In genomic region chr12:96240251-96240650, GRCh38 we compare ENCODE assay signal across 13 cellular contexts. TPM values are rescaled to one million over a fixed set of nuclear protein-coding genes. Genes with fewer than 3 reads are reported as not detected.
DNase-seq lines count a peak whose midpoint lies in the region; ATAC-seq and TF ChIP-seq lines count a peak whose summit lies in the region.
"Had no signal": no experiment of that assay in that cellular context is flagged by ENCODE, and none has a peak within 500 bp of the region (broad histone marks: within the 10 kb centered on the region; RNA-seq: fewer than 3 reads in every experiment).

No MANE protein-coding gene starts in this region.

- no peak overlapping the region for H3K4me2 ChIP-seq in osteoblast (ENCODE audit: insufficient read depth, low read length)
- H3K4me2 ChIP-seq: BLaER1 treated with 17β-estradiol and CSF1 and Interleukin-3, amounts not matched to agents 10 nM and 100 nM had no signal

- in situ Hi-C loops in gastrocnemius medialis (cut with MboI; ENCODE audit: low sequenced_read_pairs in 4 of 4): no loop called here

- TF ChIP-seq CTCF in CD14-positive monocyte (IDR thresholded peaks at IDR 0.05) (no peak), esophagus muscularis mucosa (IDR thresholded peaks at IDR 0.05) (no peak), osteoblast (IDR thresholded peaks at IDR 0.05; ENCODE audit: extremely low read depth, low read depth, low read length) (no peak), gastrocnemius medialis (IDR thresholded peaks at IDR 0.05 in 4 of 5, conservative IDR thresholded peaks at IDR 0.05 in 1 of 5) (no peak)

- H3K36me3 Mint-ChIP-seq in CD14-positive monocyte: peaks cover 41 to 70% of the 10 kb centered on the region in 2 donors
- H3K36me3 Mint-ChIP-seq in IgD-negative memory B cell: no peaks in the 10 kb centered on the region

- no peaks in the 10 kb centered on the region for H3K27me3 ChIP-seq in esophagus muscularis mucosa
- no peaks in the 10 kb centered on the region for H3K27me3 ChIP-seq in osteoblast (ENCODE audit: insufficient read depth, low read length)
- peaks cover 9 to 15% (median 13%) of the 10 kb centered on the region in 3 donors for H3K27me3 ChIP-seq in gastrocnemius medialis
- H3K27me3 ChIP-seq: BLaER1 treated with 17β-estradiol and CSF1 and Interleukin-3, amounts not matched to agents 10 nM and 100 nM had no signal

- H3K4me1 Mint-ChIP-seq in CD14-positive monocyte (peaks cover 55% of the 10 kb centered on the region), IgD-negative memory B cell (peaks cover 6 to 34% (median 21%) of the 10 kb centered on the region in 3 donors)

- H3K9me3 ChIP-seq in esophagus muscularis mucosa (no peaks in the 10 kb centered on the region), osteoblast (ENCODE audit: low read depth, low read length) (no peaks in the 10 kb centered on the region), gastrocnemius medialis (no peaks in the 10 kb centered on the region)
- H3K9me3 ChIP-seq: BLaER1 treated with 17β-estradiol and CSF1 and Interleukin-3, amounts not matched to agents 10 nM and 100 nM had no signal

- no peaks in the 10 kb centered on the region for H3K9me3 Mint-ChIP-seq in CD14-positive monocyte
- no peaks in the 10 kb centered on the region for H3K9me3 Mint-ChIP-seq in IgD-negative memory B cell
- H3K9me3 Mint-ChIP-seq: activated T-helper 1 cell treated with anti-CD3 and anti-CD28 coated beads, Interleukin-12 subunit alpha, Interleukin-12 subunit beta, Interleukin-2, Interleukin-4 antibody, amounts not matched to agents 30 ng/mL and 10 ng/mL and 1 ng/mL, durations not matched to agents 14 hours and 24 hours and 36 hours had no signal

- H3K4me3 Mint-ChIP-seq in CD14-positive monocyte (no peak overlapping the region), IgD-negative memory B cell (no peak overlapping the region)
- H3K4me3 Mint-ChIP-seq: activated T-helper 1 cell treated with anti-CD3 and anti-CD28 coated beads, Interleukin-12 subunit alpha, Interleukin-12 subunit beta, Interleukin-2, Interleukin-4 antibody, amounts not matched to agents 30 ng/mL and 10 ng/mL and 1 ng/mL, durations not matched to agents 14 hours and 24 hours and 36 hours had no signal

- H3K4me1 ChIP-seq in esophagus muscularis mucosa (peaks cover 70 to 97% (median 80%) of the 10 kb centered on the region in 4 donors), osteoblast (ENCODE audit: insufficient read depth, low read length) (peaks cover 55% of the 10 kb centered on the region), gastrocnemius medialis (peaks cover 24 to 51% of the 10 kb centered on the region in 2 donors)

- WGBS in esophagus muscularis mucosa: 60% methylated on average over 3 of the region's 3 CpGs

- intact Hi-C loops in CD14-positive monocyte (cut with micrococcal nuclease): no loop called here
- intact Hi-C loops in esophagus muscularis mucosa (cut with DNase I): no loop called here
- intact Hi-C loops in gastrocnemius medialis (cut with DNase I; ENCODE audit: low total_unique reads): no loop called here

- H3K4me3 ChIP-seq in esophagus muscularis mucosa: no peak overlapping the region
- no peak overlapping the region for H3K4me3 ChIP-seq in osteoblast (ENCODE audit: insufficient read depth, low read length)
- no peak overlapping the region for H3K4me3 ChIP-seq in gastrocnemius medialis
- H3K4me3 ChIP-seq: BLaER1 treated with 17β-estradiol and CSF1 and Interleukin-3, amounts not matched to agents 10 nM and 100 nM had no signal

- peaks cover 78% of the 10 kb centered on the region for H3K79me2 ChIP-seq in osteoblast (ENCODE audit: insufficient read depth, low read length)

- H3K27ac Mint-ChIP-seq in CD14-positive monocyte (peak overlapping the region; percentile 38 to 89 (median 74)), IgD-negative memory B cell (peak overlapping the region; percentile 21 to 54 (median 45))

- H4K20me1 ChIP-seq in osteoblast (ENCODE audit: insufficient read depth, low read length): no peaks in the 10 kb centered on the region

- TF ChIP-seq POLR2A in esophagus muscularis mucosa (IDR thresholded peaks at IDR 0.05; ENCODE audit: low read depth) (no peak), gastrocnemius medialis (IDR thresholded peaks at IDR 0.05) (no peak)

- ATAC-seq in gastrocnemius medialis: no peak
- ATAC-seq in GM21737 (IDR thresholded peaks at IDR 0.05; ENCODE audit: unreplicated experiment): no peak
- no peak for ATAC-seq in GM18861 (IDR thresholded peaks at IDR 0.05; ENCODE audit: unreplicated experiment)

- H2AFZ ChIP-seq in osteoblast (ENCODE audit: low read length): no peak overlapping the region

- H3K36me3 ChIP-seq in esophagus muscularis mucosa (no peaks in the 10 kb centered on the region), osteoblast (ENCODE audit: insufficient read depth, low read length) (peaks cover 10% of the 10 kb centered on the region), gastrocnemius medialis (no peaks in the 10 kb centered on the region)

- H3K27ac ChIP-seq in esophagus muscularis mucosa (replicated peaks in 1 of 4): peak overlapping the region; percentile 92 to 95 (median 92)
- H3K27ac ChIP-seq in osteoblast (ENCODE audit: low read depth, low read length): peak overlapping the region; percentile 82
- H3K27ac ChIP-seq in gastrocnemius medialis: peak overlapping the region in 2 of 4 donors; percentile 0 to 69
- H3K27ac ChIP-seq: BLaER1 treated with 17β-estradiol and CSF1 and Interleukin-3, amounts not matched to agents 10 nM and 100 nM had no signal

- no peak for DNase-seq in CD14-positive monocyte (ENCODE audit: low spot score)
- DNase-seq in esophagus muscularis mucosa (ENCODE audit: extremely low spot score): no peak
- no peak for DNase-seq in osteoblast (ENCODE audit: insufficient read length, low spot score, missing footprints)
- no peak for DNase-seq in gastrocnemius medialis
- DNase-seq in hepatic stellate cell (ENCODE audit: low spot score): no peak
- DNase-seq: activated CD4-positive, alpha-beta T cell treated with anti-CD3 and anti-CD28 coated beads for 4 hours; GDM1; OCI-M1 had no signal

- H3K27me3 Mint-ChIP-seq in CD14-positive monocyte (ENCODE audit: low read depth in 3 of 3) (peaks cover 0 to 6% (median 0%) of the 10 kb centered on the region in 3 donors), IgD-negative memory B cell (no peaks in the 10 kb centered on the region)

- TF ChIP-seq EP300 in esophagus muscularis mucosa (IDR thresholded peaks at IDR 0.05): no peak

RNA-seq across cellular contexts. Expression of gene ELK3, which starts 46.1 kb away (rescaled TPM):
- polyA plus RNA-seq in CD14-positive monocyte: 10 to 100 TPM; 12.1 to 14.6 TPM
- polyA plus RNA-seq in IgD-negative memory B cell: 17.9 TPM
- total RNA-seq in esophagus muscularis mucosa: 10 to 100 TPM; 13.7 to 26.9 (median 25.7) TPM
- total RNA-seq in osteoblast: 27.5 and 30.1 TPM in 2 replicates
- 1 to 10 TPM; 3.7 to 6.6 (median 4.9) TPM for total RNA-seq in gastrocnemius medialis
